Comparison of ENCODE assay signal across 8 cellular contexts in the genomic region with DNA sequence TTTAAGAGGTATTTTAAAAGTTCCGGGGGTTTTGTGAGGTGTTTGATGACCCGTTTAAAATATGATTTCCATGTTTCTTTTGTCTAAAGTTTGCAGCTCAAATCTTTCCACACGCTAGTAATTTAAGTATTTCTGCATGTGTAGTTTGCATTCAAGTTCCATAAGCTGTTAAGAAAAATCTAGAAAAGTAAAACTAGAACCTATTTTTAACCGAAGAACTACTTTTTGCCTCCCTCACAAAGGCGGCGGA. TPM values are rescaled to one million over a fixed set of nuclear protein-coding genes. Genes with fewer than 3 reads are reported as not detected.
DNase-seq lines count a peak whose midpoint lies in the region; ATAC-seq and TF ChIP-seq lines count a peak whose summit lies in the region.

No MANE protein-coding gene starts in this region.

- no peak for TF ChIP-seq RAD21 in neural cell (conservative IDR thresholded peaks at IDR 0.05)

- peak overlapping the region; percentile 63 for H3K4me2 ChIP-seq in neural cell (ENCODE audit: low read length)

- ATAC-seq in esophagus mucosa: no peak
- no peak for ATAC-seq in HG03025 (IDR thresholded peaks at IDR 0.05; ENCODE audit: low FRiP score, unreplicated experiment)
- no peak for ATAC-seq in GM18505 (IDR thresholded peaks at IDR 0.05; ENCODE audit: unreplicated experiment)

- DNase-seq in AG04449 (ENCODE audit: low read depth, low spot score) (no peak), LNCaP clone FGC (ENCODE audit: low read depth) (no peak), 8988T (no peak)

- CTCF ChIA-PET in AG04449 (lab: Yijun Ruan, JAX): interaction anchor here (0.9 to 3.9 kb wide), 6 partner anchors 10 to 82 kb away, joined by 4 to 19 read pairs (median 6); no protein-coding TSS in a partner anchor

- peak overlapping the region; percentile 100 for H3K27ac ChIP-seq in neural cell (ENCODE audit: low read length)

- H3K27me3 ChIP-seq in endocrine pancreas (ENCODE audit: control insufficient read depth, insufficient read depth, low read length) (no peaks in the 10 kb centered on the region), neural cell (ENCODE audit: insufficient read depth, low read depth, low read length) (no peaks in the 10 kb centered on the region)

- POLR2A ChIA-PET in AG04449 (lab: Yijun Ruan, JAX): interaction anchor here (0.7 to 17.0 kb wide), 14 partner anchors 9 to 128 kb away, joined by 3 to 1229 read pairs (median 6); a partner anchor contains a TSS

- no peak overlapping the region for H2AFZ ChIP-seq in neural cell (ENCODE audit: low read depth, low read length)

- H3K9me2 ChIP-seq in neural cell (ENCODE audit: insufficient read depth, low read length): no peaks in the 10 kb centered on the region

- H3K9me3 ChIP-seq in endocrine pancreas (ENCODE audit: control insufficient read depth, low read length) (no peaks in the 10 kb centered on the region), neural cell (ENCODE audit: low read length) (no peaks in the 10 kb centered on the region)

- no peaks in the 10 kb centered on the region for H3K4me1 ChIP-seq in endocrine pancreas (ENCODE audit: control insufficient read depth, insufficient read depth, low read length)

- H3K79me2 ChIP-seq in neural cell (replicated peaks; ENCODE audit: insufficient read depth, low read length): peaks cover 92% of the 10 kb centered on the region

- H4K20me1 ChIP-seq in neural cell (ENCODE audit: insufficient read depth): peaks cover 39% of the 10 kb centered on the region

- H3K9ac ChIP-seq in endocrine pancreas (ENCODE audit: control insufficient read depth, insufficient read depth, low read length) (peak overlapping the region; percentile 90), neural cell (ENCODE audit: low read length) (peak overlapping the region; percentile 99)

- H3F3A ChIP-seq in neural cell (ENCODE audit: insufficient read depth, low read length, poor library complexity, severe bottlenecking): peaks cover 10% of the 10 kb centered on the region

- TF ChIP-seq CTCF in AG04449 (IDR thresholded peaks at IDR 0.05; ENCODE audit: insufficient read depth, low read length, missing control alignments) (no peak), LNCaP clone FGC (IDR thresholded peaks at IDR 0.05; ENCODE audit: control insufficient read depth, extremely low read depth, insufficient read depth) (no peak), neural cell (IDR thresholded peaks at IDR 0.05; ENCODE audit: poor library complexity, severe bottlenecking) (peak; percentile 4)

- H3K36me3 ChIP-seq in endocrine pancreas (ENCODE audit: control insufficient read depth, insufficient read depth, low read length): peaks cover 29% of the 10 kb centered on the region
- peaks cover 18% of the 10 kb centered on the region for H3K36me3 ChIP-seq in neural cell (ENCODE audit: insufficient read depth, low read length)

- no peak for TF ChIP-seq EP300 in neural cell (conservative IDR thresholded peaks at IDR 0.05; ENCODE audit: poor library complexity, severe bottlenecking)

- TF ChIP-seq POLR2A in GM18505 (IDR thresholded peaks at IDR 0.05; ENCODE audit: borderline replicate concordance, extremely low read depth, insufficient read depth, insufficient read length): no peak

- H3K4me3 ChIP-seq in AG04449 (ENCODE audit: low read depth, low read length) (peak overlapping the region; percentile 68), LNCaP clone FGC (ENCODE audit: low read depth, low read length) (peak overlapping the region; percentile 78), endocrine pancreas (ENCODE audit: control insufficient read depth, insufficient read depth, low read length) (peak overlapping the region; percentile 100), neural cell (ENCODE audit: low read length) (peak overlapping the region; percentile 78)

TF ChIP-seq in neural cell, 6 proteins besides CTCF, POLR2A, EP300 and RAD21:
- TF ChIP-seq SMC3 (conservative IDR thresholded peaks at IDR 0.05; ENCODE audit: poor library complexity): peak; percentile 65
- TF ChIP-seq MXI1 (conservative IDR thresholded peaks at IDR 0.05; ENCODE audit: poor library complexity, severe bottlenecking): no peak

RNA-seq across cellular contexts. Expression of a gene that starts 0.2 kb away (rescaled TPM):
- polyA plus RNA-seq in neural cell: 1,383 and 1,630 TPM in 2 replicates
- 48,171 and 65,838 TPM in 2 replicates for polyA minus RNA-seq in neural cell
- total RNA-seq in esophagus mucosa: 4,086 TPM

RNA-seq across cellular contexts. Expression of a gene that starts 26.2 kb away (rescaled TPM):
- 48.3 and 56.2 TPM in 2 replicates for polyA plus RNA-seq in neural cell
- polyA minus RNA-seq in neural cell: 35.3 and 55.3 TPM in 2 replicates
- total RNA-seq in esophagus mucosa: 36.7 TPM

RNA-seq across cellular contexts. Expression of a gene that starts 59.5 kb away (rescaled TPM):
- 3.5 and 4.6 TPM in 2 replicates for polyA plus RNA-seq in neural cell
- 0.97 and 2.3 TPM in 2 replicates for polyA minus RNA-seq in neural cell
- total RNA-seq in esophagus mucosa: 20.9 TPM
